ENCODE assay signal across 8 cellular contexts in genomic region chr10:99532687-99533495, GRCh38. TPM values are rescaled to one million over a fixed set of nuclear protein-coding genes. Genes with fewer than 3 reads are reported as not detected.
DNase-seq lines count a peak whose midpoint lies in the region; ATAC-seq, FAIRE-seq and TF ChIP-seq lines count a peak whose summit lies in the region.

NKX2-3 (plus strand) TSS chr10:99532942; CDS start chr10:99533132, 190 bp downstream.

- FAIRE-seq in GM12891 (lab: Jason Lieb, UNC) = no peak

- H3K27me3 Mint-ChIP-seq in activated CD4-positive, alpha-beta T cell treated with anti-CD3 and anti-CD28 coated beads, Interleukin-2, amount 10 ng/mL, durations not matched to agents 7 days and 5 days = peaks cover 93% of the 10 kb centered on the region
- H3K27me3 Mint-ChIP-seq in mesothelial cell of epicardium (ENCODE audit: low read depth) = peaks cover 97% of the 10 kb centered on the region

- peak; percentile 19 for DNase-seq in GDM1 (lab: John Stamatoyannopoulos, UW)
- DNase-seq in activated CD4-positive, alpha-beta T cell treated with anti-CD3 and anti-CD28 coated beads, Interleukin-2, amount 10 ng/mL, durations not matched to agents 7 days and 5 days = no peak
- peak; percentile 59 to 77 (median 73) for DNase-seq in right cardiac atrium
- peak; percentile 46 to 78 for DNase-seq in stimulated activated CD4-positive, alpha-beta T cell treated with anti-CD3 and anti-CD28 coated beads, Interleukin-2, amount 100 ng/mL, for 24 hours
- no peak for DNase-seq in mesothelial cell of epicardium (ENCODE audit: low spot score in 2 of 2, unreplicated experiment in 2 of 2)
- no peak for DNase-seq in GM12891 (ENCODE audit: insufficient read length, low spot score)
- DNase-seq in G401 (ENCODE audit: low spot score) = no peak

- peaks cover 5% of the 10 kb centered on the region for H3K36me3 Mint-ChIP-seq in activated CD4-positive, alpha-beta T cell treated with anti-CD3 and anti-CD28 coated beads, Interleukin-2, amount 10 ng/mL, durations not matched to agents 7 days and 5 days (ENCODE audit: low read depth)
- no peaks in the 10 kb centered on the region for H3K36me3 Mint-ChIP-seq in mesothelial cell of epicardium

- TF ChIP-seq CTCF in mesothelial cell of epicardium (IDR thresholded peaks at IDR 0.05; ENCODE audit: unreplicated experiment) = no peak

- POLR2A ChIA-PET in activated CD4-positive, alpha-beta T cell treated with anti-CD3 and anti-CD28 coated beads, Interleukin-2, amount 10 ng/mL, durations not matched to agents 7 days and 5 days (lab: Charles Lee) = no interaction called here

- peak; percentile 56 for ATAC-seq in HG02981 (IDR thresholded peaks at IDR 0.05; ENCODE audit: unreplicated experiment)
- ATAC-seq in right cardiac atrium = peak; percentile 25 to 56

- H3K4me1 ChIP-seq in right cardiac atrium (ENCODE audit: control insufficient read depth, insufficient read depth, low read length) = peaks cover 8% of the 10 kb centered on the region

- no peaks in the 10 kb centered on the region for H3K27me3 ChIP-seq in right cardiac atrium (ENCODE audit: control insufficient read depth, insufficient read depth)

- peak within 1 kb of the TSS; percentile 71 for H3K27ac Mint-ChIP-seq in activated CD4-positive, alpha-beta T cell treated with anti-CD3 and anti-CD28 coated beads, Interleukin-2, amount 10 ng/mL, durations not matched to agents 7 days and 5 days
- no peak within 1 kb of the TSS for H3K27ac Mint-ChIP-seq in mesothelial cell of epicardium

- peaks cover 4% of the 10 kb centered on the region for H3K9me3 Mint-ChIP-seq in activated CD4-positive, alpha-beta T cell treated with anti-CD3 and anti-CD28 coated beads, Interleukin-2, amount 10 ng/mL, durations not matched to agents 7 days and 5 days
- no peaks in the 10 kb centered on the region for H3K9me3 Mint-ChIP-seq in mesothelial cell of epicardium

- WGBS in right cardiac atrium = 3% methylated on average over 51 of the region's 51 CpGs

- peak within 1 kb of the TSS; percentile 4 for H3K4me3 ChIP-seq in right cardiac atrium (ENCODE audit: low read length)

- no peaks in the 10 kb centered on the region for H3K9me3 ChIP-seq in right cardiac atrium (ENCODE audit: control insufficient read depth, low read length)

- in situ Hi-C loops in G401 (cut with HindIII; ENCODE audit: low sequenced_read_pairs) = no loop called here

- no peak within 1 kb of the TSS for H3K27ac ChIP-seq in right cardiac atrium (ENCODE audit: low read length)

- no peak within 1 kb of the TSS for H3K4me3 Mint-ChIP-seq in activated CD4-positive, alpha-beta T cell treated with anti-CD3 and anti-CD28 coated beads, Interleukin-2, amount 10 ng/mL, durations not matched to agents 7 days and 5 days
- H3K4me3 Mint-ChIP-seq in mesothelial cell of epicardium = no peak within 1 kb of the TSS

- no peak for TF ChIP-seq POLR2A in GM12891 (IDR thresholded peaks at IDR 0.05; ENCODE audit: low read depth, low read length)

- peaks cover 49% of the 10 kb centered on the region for H3K4me1 Mint-ChIP-seq in activated CD4-positive, alpha-beta T cell treated with anti-CD3 and anti-CD28 coated beads, Interleukin-2, amount 10 ng/mL, durations not matched to agents 7 days and 5 days
- peaks cover 19% of the 10 kb centered on the region for H3K4me1 Mint-ChIP-seq in mesothelial cell of epicardium

- CTCF ChIA-PET in activated CD4-positive, alpha-beta T cell treated with anti-CD3 and anti-CD28 coated beads, Interleukin-2, amount 10 ng/mL, durations not matched to agents 7 days and 5 days (lab: Charles Lee) = no interaction called here

- intact Hi-C loops in right cardiac atrium (cut with DNase I) = no loop called here

TF ChIP-seq in GM12891, 5 proteins besides CTCF, POLR2A, EP300 and RAD21:
- no peak for TF ChIP-seq POLR2AphosphoS5 (IDR thresholded peaks at IDR 0.05; ENCODE audit: low read depth, low read length)
- no peak for TF ChIP-seq PAX5 (IDR thresholded peaks at IDR 0.05; ENCODE audit: insufficient read depth, low read length, severe bottlenecking)
- TF ChIP-seq POU2F2 (IDR thresholded peaks at IDR 0.05; ENCODE audit: low read depth, low read length) = no peak
- no peak for TF ChIP-seq TAF1 (IDR thresholded peaks at IDR 0.05; ENCODE audit: low read depth, low read length)
- no peak for TF ChIP-seq SPI1 (IDR thresholded peaks at IDR 0.05; ENCODE audit: low read depth, low read length)

RNA-seq across cellular contexts. Expression of gene NKX2-3, which starts in this region (rescaled TPM):
- not detected for total RNA-seq in activated CD4-positive, alpha-beta T cell treated with anti-CD3 and anti-CD28 coated beads, Interleukin-2, amount 10 ng/mL, durations not matched to agents 7 days and 5 days
- total RNA-seq in right cardiac atrium (not detected), mesothelial cell of epicardium (not detected in 3 replicates)
- not detected for polyA plus RNA-seq in right cardiac atrium
- not detected for polyA plus RNA-seq in GM12891 (2012; ENCODE audit: low read depth, missing spikeins)
- total RNA-seq in G401 (2014; rRNA removed; shearing (Covaris generic)) = not detected in 2 replicates

Comparison
In these comparisons a context has a peak if more than half of its experiments do, and no peak if none do; other contexts are left out.
1. Peak in DNase-seq, ATAC-seq and H3K4me3 ChIP-seq in right cardiac atrium; RNA of the gene not detected or under 1 TPM.
2. DNase-seq: peak in GDM1 (single experiment) and stimulated activated CD4-positive, alpha-beta T cell treated with anti-CD3 and anti-CD28 coated beads, Interleukin-2, amount 100 ng/mL, for 24 hours (2 of 2); none in activated CD4-positive, alpha-beta T cell treated with anti-CD3 and anti-CD28 coated beads, Interleukin-2, amount 10 ng/mL, durations not matched to agents 7 days and 5 days (single experiment), mesothelial cell of epicardium (0 of 2), GM12891 (single experiment) and G401 (single experiment).